Comparison of ENCODE assay signal across 28 cellular contexts in genomic region chr3:117932441-117932840, GRCh38.
"Had no signal": no experiment of that assay in that cellular context is flagged by ENCODE, and none has a peak within 500 bp of the region (broad histone marks: within the 10 kb centered on the region; RNA-seq: fewer than 3 reads in every experiment).

No MANE protein-coding gene starts in this region.

- H3K36me3 ChIP-seq: adrenal gland, brain microvascular endothelial cell, breast epithelium had no signal

- ATAC-seq: activated CD8-positive, alpha-beta T cell treated with anti-CD3 and anti-CD28 coated beads for 36 hours; activated naive CD8-positive, alpha-beta T cell treated with anti-CD3 and anti-CD28 coated beads, Interleukin-2, amount 50 U/mL, for 24 hours; body of pancreas had no signal

- H3K4me3 ChIP-seq: adrenal gland, body of pancreas, breast epithelium had no signal

- H3K9me3 ChIP-seq: body of pancreas had no signal

- H3K27me3 ChIP-seq: adrenal gland, body of pancreas, brain microvascular endothelial cell, breast epithelium had no signal

- H3K4me1 ChIP-seq: adrenal gland, body of pancreas, breast epithelium had no signal

- DNase-seq: activated B cell treated with CpG ODN at 0.5 μM for 24 hours; activated CD4-positive, alpha-beta memory T cell treated with anti-CD3 and anti-CD28 coated beads for 36 hours; activated CD4-positive, alpha-beta T cell treated with anti-CD3 and anti-CD28 coated beads for 4 hours; activated CD4-positive, alpha-beta T cell treated with anti-CD3 and anti-CD28 coated beads, Interleukin-2, amount 10 ng/mL, durations not matched to agents 24 days and 14 days; activated CD4-positive, alpha-beta T cell treated with anti-CD3 and anti-CD28 coated beads, Interleukin-2, amount 50 U/mL, for 1 hour; activated CD4-positive, alpha-beta T cell treated with anti-CD3 and anti-CD28 coated beads, Interleukin-2, amount 50 U/mL, for 4 hours; activated CD4-positive, CD25-positive, alpha-beta regulatory T cell treated with anti-CD3 and anti-CD28 coated beads, Interleukin-2, amount 50 U/mL, for 72 hours; activated CD8-positive, alpha-beta memory T cell treated with anti-CD3 and anti-CD28 coated beads, Interleukin-2, amount 50 U/mL, for 48 hours; activated CD8-positive, alpha-beta T cell treated with anti-CD3 and anti-CD28 coated beads for 36 hours; activated effector memory CD4-positive, alpha-beta T cell treated with Interleukin-2 at 50 U/mL for 16 hours; activated gamma-delta T cell; activated naive CD4-positive, alpha-beta T cell treated with anti-CD3 and anti-CD28 coated beads, Interleukin-2, amount 10 ng/mL, durations not matched to agents 7 days and 5 days; activated naive CD4-positive, alpha-beta T cell treated with Interleukin-2 at 50 U/mL for 16 hours; activated naive CD8-positive, alpha-beta T cell treated with anti-CD3 and anti-CD28 coated beads, Interleukin-2, amount 10 ng/mL, durations not matched to agents 7 days and 5 days; activated naive CD8-positive, alpha-beta T cell treated with anti-CD3 and anti-CD28 coated beads, Interleukin-2, amount 50 U/mL, for 24 hours; activated T-cell treated with anti-CD3 and anti-CD28 coated beads, Interleukin-2, amount 50 U/mL, for 24 hours; activated T-cell treated with anti-CD3 and anti-CD28 coated beads, Interleukin-2, amount 50 U/mL, for 48 hours; adrenal gland; amniotic stem cell; aorta; body of pancreas; brain microvascular endothelial cell; central memory CD4-positive, alpha-beta T cell; SW 1271; T-helper 1 cell; T-helper 2 cell; T-helper 9 cell had no signal
